In genomic region chr6:25050356-25050755, GRCh38 we compare ENCODE assay signal across 8 cellular contexts.
DNase-seq lines count a peak whose midpoint lies in the region; ATAC-seq and TF ChIP-seq lines count a peak whose summit lies in the region.

No MANE protein-coding gene starts in this region.

- no TSS peak for BruUV-seq in A673 (replicated peaks; lab: Mats Ljungman, UMichigan)

- TF ChIP-seq CTCF in A673 (conservative IDR thresholded peaks at IDR 0.05; ENCODE audit: low read depth, low read length), result no peak
- no peak for TF ChIP-seq CTCF in fibroblast of mammary gland (conservative IDR thresholded peaks at IDR 0.05; ENCODE audit: control insufficient read depth, insufficient read depth, low read depth, low read length)

- peak overlapping the region; percentile 75 for H3K27ac ChIP-seq in A673 (ENCODE audit: low read depth, low read length, poor library complexity, severe bottlenecking)

- H3K27me3 ChIP-seq in A673 (replicated peaks; ENCODE audit: insufficient read depth, low read depth, low read length, poor library complexity), result no peaks in the 10 kb centered on the region

- CTCF ChIA-PET in A673 (lab: Charles Lee), result interaction anchor here (0.6 kb wide), 1 partner anchor 13 kb away, joined by 3 read pairs; no protein-coding TSS in a partner anchor

- H3K4me3 ChIP-seq in A673 (ENCODE audit: low read depth, low read length, poor library complexity, severe bottlenecking) (no peak overlapping the region), fibroblast of mammary gland (ENCODE audit: control insufficient read depth, low read depth, low read length) (no peak overlapping the region)

- peaks cover 6% of the 10 kb centered on the region for H3K9me3 ChIP-seq in A673 (ENCODE audit: low read depth, low read length, poor library complexity, severe bottlenecking)

- H3K4me1 ChIP-seq in A673 (ENCODE audit: insufficient read depth, low read length, poor library complexity, severe bottlenecking), result peaks cover 42% of the 10 kb centered on the region

- POLR2A ChIA-PET in A673 (lab: Charles Lee; ENCODE audit: low non-redundant PET), result no interaction called here

- ATAC-seq in HG03280 (IDR thresholded peaks at IDR 0.05; ENCODE audit: unreplicated experiment), result no peak
- no peak for ATAC-seq in GM21717 (IDR thresholded peaks at IDR 0.05; ENCODE audit: unreplicated experiment)
- no peak for ATAC-seq in HG02759 (IDR thresholded peaks at IDR 0.05; ENCODE audit: unreplicated experiment)

- H3K36me3 ChIP-seq in A673 (ENCODE audit: insufficient read depth, low read length, poor library complexity, severe bottlenecking), result no peaks in the 10 kb centered on the region

- DNase-seq in A673 (ENCODE audit: low spot score), result peak; percentile 89
- DNase-seq in HT1080 (ENCODE audit: low read depth), result peak; percentile 73
- DNase-seq in activated CD4-positive, alpha-beta T cell treated with anti-CD3 and anti-CD28 coated beads for 1 hour, result peak; percentile 37
- DNase-seq in fibroblast of mammary gland (ENCODE audit: low read depth), result peak; percentile 86
- peak; percentile 65 for DNase-seq in stimulated activated naive CD4-positive, alpha-beta T cell treated with Interleukin-2 at 50 U/mL for 16 hours (lab: John Stamatoyannopoulos, UW)

- intact Hi-C loops in A673 (cut with micrococcal nuclease; ENCODE audit: unreplicated experiment), result no loop called here

Comparison
In these comparisons a context has a peak if more than half of its experiments do, and no peak if none do; other contexts are left out.
1. DNase-seq: peak in every context shown above with its lines; median percentile 89 in A673; 86 in fibroblast of mammary gland; 73 in HT1080; 65 in stimulated activated naive CD4-positive, alpha-beta T cell treated with Interleukin-2 at 50 U/mL for 16 hours; 37 in activated CD4-positive, alpha-beta T cell treated with anti-CD3 and anti-CD28 coated beads for 1 hour.